ENCODE assay signal across 24 cellular contexts in genomic region chr3:101978348-101978747, GRCh38.
"Had no signal": no experiment of that assay in that cellular context is flagged by ENCODE, and none has a peak within 500 bp of the region (broad histone marks: within the 10 kb centered on the region; RNA-seq: fewer than 3 reads in every experiment).

No MANE protein-coding gene starts in this region.

- H3K4me3 ChIP-seq: ascending aorta, body of pancreas, SJSA1 had no signal

- ATAC-seq: activated CD8-positive, alpha-beta memory T cell treated with anti-CD3 and anti-CD28 coated beads, Interleukin-2, amount 10 ng/mL, durations not matched to agents 7 days and 5 days; body of pancreas; T-helper 17 cell had no signal

- H3K9me3 Mint-ChIP-seq: activated B cell treated with CpG ODN at 0.5 μM for 24 hours; activated naive CD4-positive, alpha-beta T cell treated with anti-CD3 and anti-CD28 coated beads, Interleukin-2, amount 50 U/mL, for 24 hours; activated T-cell treated with anti-CD3 and anti-CD28 coated beads, Interleukin-2, amount 50 U/mL, for 24 hours; central memory CD8-positive, alpha-beta T cell had no signal

- H3K4me3 Mint-ChIP-seq: activated B cell treated with CpG ODN at 0.5 μM for 24 hours; activated CD4-positive, alpha-beta T cell treated with anti-CD3 and anti-CD28 coated beads, Interleukin-2, amount 10 ng/mL, durations not matched to agents 24 days and 14 days; activated CD8-positive, alpha-beta memory T cell treated with anti-CD3 and anti-CD28 coated beads, Interleukin-2, amount 10 ng/mL, durations not matched to agents 7 days and 5 days; activated naive CD4-positive, alpha-beta T cell treated with anti-CD3 and anti-CD28 coated beads, Interleukin-2, amount 50 U/mL, for 24 hours; activated T-cell treated with anti-CD3 and anti-CD28 coated beads, Interleukin-2, amount 50 U/mL, for 24 hours; activated T-helper 1 cell treated with anti-CD3 and anti-CD28 coated beads, Interleukin-12 subunit alpha, Interleukin-12 subunit beta, Interleukin-2, Interleukin-4 antibody, amounts not matched to agents 30 ng/mL and 10 ng/mL and 1 ng/mL, durations not matched to agents 14 hours and 24 hours and 36 hours; central memory CD8-positive, alpha-beta T cell; T-helper 17 cell had no signal

- H3K4me1 Mint-ChIP-seq: activated CD8-positive, alpha-beta memory T cell treated with anti-CD3 and anti-CD28 coated beads, Interleukin-2, amount 10 ng/mL, durations not matched to agents 7 days and 5 days; central memory CD8-positive, alpha-beta T cell had no signal

- H3K9me3 ChIP-seq: ascending aorta, body of pancreas, SJSA1 had no signal

- H3K27ac ChIP-seq: ascending aorta, body of pancreas, SJSA1 had no signal

- H3K36me3 ChIP-seq: ascending aorta, SJSA1 had no signal

- H3K27ac Mint-ChIP-seq: activated B cell treated with CpG ODN at 0.5 μM for 24 hours; activated CD4-positive, alpha-beta T cell treated with anti-CD3 and anti-CD28 coated beads, Interleukin-2, amount 10 ng/mL, durations not matched to agents 24 days and 14 days; activated CD8-positive, alpha-beta memory T cell treated with anti-CD3 and anti-CD28 coated beads, Interleukin-2, amount 10 ng/mL, durations not matched to agents 7 days and 5 days; activated naive CD4-positive, alpha-beta T cell treated with anti-CD3 and anti-CD28 coated beads, Interleukin-2, amount 50 U/mL, for 24 hours; activated T-cell treated with anti-CD3 and anti-CD28 coated beads, Interleukin-2, amount 50 U/mL, for 24 hours; activated T-helper 1 cell treated with anti-CD3 and anti-CD28 coated beads, Interleukin-12 subunit alpha, Interleukin-12 subunit beta, Interleukin-2, Interleukin-4 antibody, amounts not matched to agents 30 ng/mL and 10 ng/mL and 1 ng/mL, durations not matched to agents 14 hours and 24 hours and 36 hours; T-helper 17 cell had no signal

- H3K4me1 ChIP-seq: ascending aorta, SJSA1 had no signal

- DNase-seq: activated B cell treated with CpG ODN at 0.5 μM for 24 hours; activated CD4-positive, alpha-beta T cell treated with anti-CD3 and anti-CD28 coated beads for 1 hour; activated CD4-positive, alpha-beta T cell treated with anti-CD3 and anti-CD28 coated beads, Interleukin-2, amount 10 ng/mL, durations not matched to agents 24 days and 14 days; activated CD4-positive, alpha-beta T cell treated with anti-CD3 and anti-CD28 coated beads, Interleukin-2, amount 50 U/mL, for 48 hours; activated CD8-positive, alpha-beta memory T cell treated with anti-CD3 and anti-CD28 coated beads, Interleukin-2, amount 10 ng/mL, durations not matched to agents 7 days and 5 days; activated effector memory CD4-positive, alpha-beta T cell treated with Interleukin-2 at 50 U/mL for 16 hours; activated naive CD4-positive, alpha-beta T cell; activated T-cell treated with anti-CD3 and anti-CD28 coated beads, Interleukin-2, amount 50 U/mL, for 24 hours; body of pancreas; MM.1S; NCI-H1092; NCI-H187; NCI-H2081 treated with DMSO at 0.1 percent for 48 hours; NCI-H446; NCI-H524; NCI-H748 treated with DMSO at 0.1 percent for 48 hours; SHP77; T-helper 17 cell; T-helper 9 cell had no signal

- H3K27me3 Mint-ChIP-seq: activated B cell treated with CpG ODN at 0.5 μM for 24 hours; activated naive CD4-positive, alpha-beta T cell treated with anti-CD3 and anti-CD28 coated beads, Interleukin-2, amount 50 U/mL, for 24 hours had no signal

- H3K27me3 ChIP-seq: ascending aorta, body of pancreas, SJSA1 had no signal

- H3K36me3 Mint-ChIP-seq: activated naive CD4-positive, alpha-beta T cell treated with anti-CD3 and anti-CD28 coated beads, Interleukin-2, amount 50 U/mL, for 24 hours had no signal
